In the genomic region with DNA sequence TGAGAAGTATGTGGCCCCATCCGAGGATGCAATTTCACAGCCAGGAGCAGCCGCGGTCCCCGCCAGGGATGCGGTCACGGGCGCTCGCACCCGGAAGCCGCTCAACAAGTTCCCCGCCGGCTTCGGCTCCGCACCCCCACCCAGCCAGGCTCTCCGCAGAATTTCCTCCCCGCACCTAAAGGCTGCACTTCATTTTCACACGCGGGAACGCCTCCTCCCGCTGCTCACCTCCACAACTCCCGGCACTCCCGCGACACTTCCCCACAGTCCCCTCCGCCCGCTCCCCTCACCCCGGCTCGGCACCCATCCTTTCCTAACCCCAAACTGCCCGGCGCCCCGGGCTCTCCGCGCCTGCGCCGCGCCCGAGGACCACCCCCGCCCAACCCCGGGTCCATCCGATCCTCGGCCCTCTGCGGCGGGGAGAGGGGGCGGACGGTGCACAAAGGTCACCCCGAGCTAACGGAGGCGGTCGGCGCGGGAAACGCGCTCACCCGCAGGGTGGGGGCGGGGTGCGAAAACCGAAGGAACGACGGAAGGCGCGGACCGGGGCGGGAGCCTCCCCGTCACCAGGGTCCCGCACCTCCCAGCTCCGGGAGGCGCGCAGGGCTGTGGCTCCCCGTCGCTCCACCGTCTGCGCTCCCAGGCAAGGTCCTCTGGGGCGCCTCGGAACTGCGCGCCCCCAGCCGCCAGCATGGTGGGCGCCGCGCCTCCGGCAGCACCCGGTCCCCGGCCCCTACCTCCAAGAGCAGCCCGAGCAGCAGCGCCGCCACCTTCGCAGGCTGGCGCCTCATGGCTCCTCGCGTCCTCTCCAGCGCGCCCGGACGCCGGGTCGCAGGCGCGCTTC, we compare ENCODE assay signal across 8 cellular contexts. TPM values are rescaled to one million over a fixed set of nuclear protein-coding genes. Genes with fewer than 3 reads are reported as not detected.
A peak's percentile ranks its signal among the peaks of the same experiment; 100 is the strongest.
DNase-seq lines count a peak whose midpoint lies in the region; ATAC-seq and TF ChIP-seq lines count a peak whose summit lies in the region.

No MANE protein-coding gene starts in this region.

- peak overlapping the region; percentile 83 to 88 for H3K27ac ChIP-seq in liver (ENCODE audit: low read depth in 1 of 2, low read length in 2 of 2)

- no peaks in the 10 kb centered on the region for H3K9me3 ChIP-seq in liver (ENCODE audit: control insufficient read depth in 4 of 4, low read length in 3 of 4)

- no peaks in the 10 kb centered on the region for H3K27me3 ChIP-seq in liver (ENCODE audit: control insufficient read depth in 4 of 4, insufficient read depth in 4 of 4, low read length in 3 of 4)

- no peak for TF ChIP-seq RAD21 in liver (IDR thresholded peaks at IDR 0.05)

- WGBS in liver = under 1% methylated on average over 95 of the region's 97 CpGs

- peaks cover 12 to 23% (median 21%) of the 10 kb centered on the region in 4 donors for H3K4me1 ChIP-seq in liver (ENCODE audit: control insufficient read depth in 4 of 4, insufficient read depth in 4 of 4, low read length in 3 of 4)

- ATAC-seq in HG02588 (IDR thresholded peaks at IDR 0.05; ENCODE audit: unreplicated experiment) = peak; percentile 12

- peak overlapping the region; percentile 84 for H3K4me3 ChIP-seq in choroid plexus epithelial cell (ENCODE audit: low read depth, low read length)
- H3K4me3 ChIP-seq in liver (ENCODE audit: low read depth in 1 of 3, low read length in 3 of 3) = peak overlapping the region; percentile 64 to 89 (median 83)

- peak; percentile 17 to 92 (median 89) for DNase-seq in NCI-H1417 (lab: John Stamatoyannopoulos, UW)
- no peak for DNase-seq in NCI-H1417 treated with DMSO at 0.1 percent for 48 hours (lab: John Stamatoyannopoulos, UW)
- DNase-seq in NCI-H1092 treated with DMSO at 0.1 percent for 48 hours (lab: John Stamatoyannopoulos, UW) = peak; percentile 57
- peak; percentile 39 to 41 for DNase-seq in activated CD4-positive, alpha-beta T cell treated with anti-CD3 and anti-CD28 coated beads for 24 hours (ENCODE audit: low read depth in 2 of 2)
- peak; percentile 57 for DNase-seq in choroid plexus epithelial cell (ENCODE audit: low read depth)
- DNase-seq in stimulated activated CD8-positive, alpha-beta memory T cell treated with anti-CD3 and anti-CD28 coated beads, Interleukin-12 subunit alpha, Interleukin-12 subunit beta, amount 100 ng/mL, for 24 hours (ENCODE audit: extremely low read depth) = peak; percentile 30

- H3K9ac ChIP-seq in liver (ENCODE audit: low read depth in 1 of 2, low read length in 2 of 2) = peak overlapping the region; percentile 60 to 80

- no peaks in the 10 kb centered on the region for H3K36me3 ChIP-seq in liver (ENCODE audit: control insufficient read depth in 4 of 4, insufficient read depth in 3 of 4, low read depth in 1 of 4, low read length in 3 of 4)

- TF ChIP-seq CTCF in choroid plexus epithelial cell (conservative IDR thresholded peaks at IDR 0.05; ENCODE audit: low read depth, low read length) (no peak), liver (IDR thresholded peaks at IDR 0.05; ENCODE audit: low read depth, low read length, missing input control) (peak; percentile 1)

TF ChIP-seq in liver, 16 proteins besides CTCF, POLR2A, EP300 and RAD21:
- TF ChIP-seq JUND (IDR thresholded peaks at IDR 0.05) (no peak), FOXA2 (IDR thresholded peaks at IDR 0.05) (no peak), HNF4A (conservative IDR thresholded peaks at IDR 0.05) (no peak), EGR1 (IDR thresholded peaks at IDR 0.05; ENCODE audit: low read depth in 2 of 2) (peak; percentile 65 to 67), RXRA (IDR thresholded peaks at IDR 0.05) (no peak), ZBTB33 (IDR thresholded peaks at IDR 0.05) (no peak), GABPA (IDR thresholded peaks at IDR 0.05 in 1 of 2, conservative IDR thresholded peaks at IDR 0.05 in 1 of 2) (no peak), NR2F2 (IDR thresholded peaks at IDR 0.05) (no peak), SP1 (IDR thresholded peaks at IDR 0.05) (no peak), YY1 (IDR thresholded peaks at IDR 0.05) (peak; percentile 8), FOXA1 (IDR thresholded peaks at IDR 0.05) (no peak), ATF3 (IDR thresholded peaks at IDR 0.05) (no peak), TAF1 (conservative IDR thresholded peaks at IDR 0.05) (no peak)
- TF ChIP-seq, protein P1, sequence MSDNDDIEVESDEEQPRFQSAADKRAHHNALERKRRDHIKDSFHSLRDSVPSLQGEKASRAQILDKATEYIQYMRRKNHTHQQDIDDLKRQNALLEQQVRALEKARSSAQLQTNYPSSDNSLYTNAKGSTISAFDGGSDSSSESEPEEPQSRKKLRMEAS (IDR thresholded peaks at IDR 0.05) = no peak

RNA-seq across cellular contexts. Expression of gene VOPP1, which starts 0.5 kb away (rescaled TPM):
- 10 to 100 TPM; 20.7 to 23.8 TPM for total RNA-seq in liver
- polyA plus RNA-seq in liver = 10 to 100 TPM; 11.5 to 22.6 TPM
